Comparison of ENCODE assay signal across 8 cellular contexts in the genomic region with DNA sequence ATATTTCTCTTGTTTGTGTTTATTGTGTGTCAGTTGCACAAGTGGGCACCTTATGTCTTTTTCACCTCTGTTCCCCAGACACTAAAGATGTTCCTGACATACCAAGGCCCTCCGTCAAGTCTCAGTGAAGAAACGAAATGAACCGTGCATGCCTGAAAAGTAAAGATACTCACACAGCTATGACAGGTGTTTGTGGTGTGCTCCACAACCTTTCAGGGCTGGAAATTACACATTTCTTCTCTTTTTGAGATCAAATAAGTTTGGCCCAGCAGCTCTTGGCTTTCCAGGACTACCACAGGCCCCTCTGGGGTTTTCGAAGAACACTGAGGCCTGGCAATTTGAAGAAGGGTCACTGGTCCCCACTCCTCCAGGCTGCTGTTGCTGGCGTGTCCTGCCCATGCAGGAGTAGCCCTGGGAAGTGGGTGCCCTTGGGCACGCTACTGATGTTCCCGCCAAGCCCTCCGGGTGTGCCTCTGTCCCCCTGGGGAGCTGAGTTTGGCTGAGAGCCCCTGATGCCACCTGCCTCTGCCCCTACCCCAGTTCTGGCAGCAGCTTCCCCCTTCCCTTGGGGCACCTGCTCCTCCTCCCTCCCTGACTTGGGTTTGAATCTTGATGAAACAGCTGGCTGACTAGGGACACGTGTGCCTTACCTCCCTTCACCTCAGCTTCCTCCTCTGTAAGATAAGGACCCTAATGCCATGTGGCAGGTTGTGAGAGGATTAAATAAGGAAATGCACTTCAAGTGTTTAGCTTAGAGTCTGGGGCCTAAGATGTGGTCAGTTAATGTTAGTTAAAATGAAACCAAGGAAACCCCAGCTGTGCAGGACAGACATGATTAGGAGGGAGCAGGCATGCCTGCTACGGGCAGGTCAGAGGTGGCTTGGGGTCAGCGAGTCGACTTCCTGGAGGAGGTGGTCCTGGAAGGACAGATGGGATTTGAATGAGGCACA. TPM values are rescaled to one million over a fixed set of nuclear protein-coding genes. Genes with fewer than 3 reads are reported as not detected.
DNase-seq lines count a peak whose midpoint lies in the region; ATAC-seq and TF ChIP-seq lines count a peak whose summit lies in the region.

No MANE protein-coding gene starts in this region.

- no peaks in the 10 kb centered on the region for H3K36me3 ChIP-seq in KOPT-K1 (ENCODE audit: insufficient read depth, low read length)

- DNase-seq in CD1c-positive myeloid dendritic cell (ENCODE audit: extremely low spot score) (peak; percentile 16), endothelial cell (ENCODE audit: low spot score) (no peak), amniotic stem cell (lab: John Stamatoyannopoulos, UW) (no peak), posterior vena cava (ENCODE audit: low spot score) (no peak), HUDEP-2 (lab: John Stamatoyannopoulos, UW; ENCODE audit: unreplicated experiment in 76 of 76) (no peak), UCSD-AML1 (lab: John Stamatoyannopoulos, UW; ENCODE audit: unreplicated experiment) (no peak)

- H3K9me3 Mint-ChIP-seq in endothelial cell (ENCODE audit: unreplicated experiment), result no peaks in the 10 kb centered on the region

- H3K4me1 Mint-ChIP-seq in endothelial cell (ENCODE audit: unreplicated experiment), result peaks cover 27% of the 10 kb centered on the region

- peak; percentile 75 for ATAC-seq in GM19467 (IDR thresholded peaks at IDR 0.05; ENCODE audit: unreplicated experiment)

- H3K9me3 ChIP-seq in KOPT-K1 (ENCODE audit: insufficient read depth, low read length, poor library complexity, severe bottlenecking), result no peaks in the 10 kb centered on the region

- no peaks in the 10 kb centered on the region for H3K36me3 Mint-ChIP-seq in endothelial cell (ENCODE audit: low read depth, unreplicated experiment)

- TF ChIP-seq CTCF in endothelial cell (IDR thresholded peaks at IDR 0.05; ENCODE audit: unreplicated experiment), result no peak

- peak overlapping the region; percentile 54 for H3K27ac ChIP-seq in KOPT-K1 (ENCODE audit: low read depth, low read length, poor library complexity, severe bottlenecking)

- H3K27me3 Mint-ChIP-seq in endothelial cell (ENCODE audit: unreplicated experiment), result peaks cover 3% of the 10 kb centered on the region

- H3K4me3 Mint-ChIP-seq in endothelial cell (ENCODE audit: unreplicated experiment), result no peak overlapping the region

- peak overlapping the region; percentile 57 for H3K27ac Mint-ChIP-seq in endothelial cell (ENCODE audit: unreplicated experiment)

- intact Hi-C loops in posterior vena cava (cut with DNase I), result loop anchor here in 1 of 2 donors (10.0 kb wide), 1 partner anchor 231 kb away; no protein-coding TSS in a partner anchor

RNA-seq across cellular contexts. Expression of a gene that starts 49.1 kb away (rescaled TPM):
- 6.2 TPM for total RNA-seq in endothelial cell (ENCODE audit: unreplicated experiment)
- 10 to 100 TPM in 1 of 2 donors, 1 to 10 TPM in 1; 9.2 to 20.7 TPM for total RNA-seq in posterior vena cava

RNA-seq across cellular contexts. Expression of a gene that starts 57.8 kb away (rescaled TPM):
- total RNA-seq in endothelial cell (ENCODE audit: unreplicated experiment) (14.8 TPM), posterior vena cava (10 to 100 TPM; 10.0 to 14.1 TPM)
